Comparison of ENCODE assay signal across 24 cellular contexts in genomic region chr20:5776074-5776473, GRCh38.
"Had no signal": no experiment of that assay in that cellular context is flagged by ENCODE, and none has a peak within 500 bp of the region (broad histone marks: within the 10 kb centered on the region; RNA-seq: fewer than 3 reads in every experiment).

No MANE protein-coding gene starts in this region.

- H3K4me1 ChIP-seq: lower lobe of right lung, parathyroid adenoma, testis, vagina had no signal

- H3K4me3 ChIP-seq: lower lobe of right lung, psoas muscle, skin epidermis, stomach, testis, thyroid gland, transverse colon, upper lobe of left lung, vagina had no signal

- H3K9ac ChIP-seq: parathyroid adenoma had no signal

- H3K27ac ChIP-seq: lower lobe of right lung, parathyroid adenoma, psoas muscle, skin epidermis, stomach, testis, thyroid gland, transverse colon, upper lobe of left lung, vagina had no signal

- H3K79me2 ChIP-seq: parathyroid adenoma had no signal

- FAIRE-seq: islet of Langerhans, kidney had no signal

- H3K27me3 ChIP-seq: stomach, testis, thyroid gland, transverse colon, upper lobe of left lung, vagina had no signal

- ATAC-seq: lower lobe of right lung; naive thymus-derived CD8-positive, alpha-beta T cell; psoas muscle; sciatic nerve; stimulated activated naive B cell treated with anti-CD40 and anti-IgM and Interleukin-4, amounts not matched to agents 10 μg/mL and 1 μg/mL and 100 μg/mL, for 72 hours; stimulated activated naive CD8-positive, alpha-beta T cell treated with anti-CD3 and anti-CD28 coated beads, Interleukin-15, Interleukin-2, amounts not matched to agents 100 U/mL and 50 U/mL, for 24 hours had no signal

- H3K9me3 ChIP-seq: lower lobe of right lung, psoas muscle, stomach, testis, thyroid gland, transverse colon, upper lobe of left lung, vagina had no signal

- DNase-seq: hippocampal formation; kidney; lower lobe of right lung; mammary epithelial cell; mesenchymal stem cell; naive thymus-derived CD8-positive, alpha-beta T cell; nucleus accumbens; psoas muscle; stimulated activated CD4-positive, alpha-beta T cell treated with anti-CD3 and anti-CD28 coated beads, Interleukin-12 subunit alpha, Interleukin-12 subunit beta, amount 100 ng/mL, for 4 hours; stimulated activated CD4-positive, alpha-beta T cell treated with anti-CD3 and anti-CD28 coated beads, Interleukin-15, amount 100 ng/mL, for 24 hours; stimulated activated CD4-positive, alpha-beta T cell treated with anti-CD3 and anti-CD28 coated beads, Interleukin-2, amount 100 ng/mL, for 24 hours; stimulated activated CD4-positive, alpha-beta T cell treated with anti-CD3 and anti-CD28 coated beads, Interleukin-4, amount 100 ng/mL, for 1 hour; stimulated activated naive B cell treated with anti-CD40 and anti-IgM and Interleukin-4, amounts not matched to agents 10 μg/mL and 1 μg/mL and 100 μg/mL, for 72 hours; stimulated activated naive CD8-positive, alpha-beta T cell treated with anti-CD3 and anti-CD28 coated beads, Interleukin-15, Interleukin-2, amounts not matched to agents 100 U/mL and 50 U/mL, for 24 hours; stomach; testis; thyroid gland; transverse colon; upper lobe of left lung had no signal

- H2AFZ ChIP-seq: parathyroid adenoma had no signal
